Comparison of ENCODE assay signal across 26 cellular contexts in the genomic region with DNA sequence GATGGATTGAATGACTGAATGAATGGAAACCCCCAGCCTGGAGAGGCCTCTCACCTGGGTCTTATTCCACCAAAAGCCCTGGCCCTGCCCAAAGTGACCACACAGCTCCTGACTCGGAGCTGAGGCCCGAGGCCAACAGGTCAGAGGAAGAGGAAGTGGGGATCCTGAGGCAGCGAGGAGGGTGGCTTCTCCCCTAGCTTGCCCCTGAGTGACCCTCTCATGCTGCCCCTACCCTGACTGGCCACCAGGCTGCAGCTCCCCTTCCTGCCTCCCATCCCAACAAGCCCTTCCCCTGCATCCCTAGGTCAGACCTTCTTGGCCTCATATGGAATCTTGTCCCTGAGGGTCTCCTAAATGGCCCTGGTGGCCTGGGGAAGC.
"Had no signal": no experiment of that assay in that cellular context is flagged by ENCODE, and none has a peak within 500 bp of the region (broad histone marks: within the 10 kb centered on the region; RNA-seq: fewer than 3 reads in every experiment).

No MANE protein-coding gene starts in this region.

- H3K9me3 Mint-ChIP-seq: activated CD4-positive, alpha-beta T cell treated with anti-CD3 and anti-CD28 coated beads, Interleukin-2, amount 10 ng/mL, durations not matched to agents 24 days and 14 days; activated naive CD8-positive, alpha-beta T cell treated with anti-CD3 and anti-CD28 coated beads, Interleukin-2, amount 10 ng/mL, durations not matched to agents 7 days and 5 days; activated T-helper 1 cell treated with anti-CD3 and anti-CD28 coated beads, Interleukin-12 subunit alpha, Interleukin-12 subunit beta, Interleukin-2, Interleukin-4 antibody, amounts not matched to agents 30 ng/mL and 10 ng/mL and 1 ng/mL, durations not matched to agents 14 hours and 24 hours and 36 hours had no signal

- H3K36me3 ChIP-seq: ascending aorta, gastroesophageal sphincter, pancreas, suprapubic skin, tibial artery had no signal

- H3K4me3 ChIP-seq: ascending aorta, gastroesophageal sphincter, hepatocyte, pancreas, psoas muscle, smooth muscle cell, suprapubic skin, tibial artery had no signal

- H3K27me3 Mint-ChIP-seq: activated CD4-positive, alpha-beta memory T cell treated with anti-CD3 and anti-CD28 coated beads for 36 hours had no signal

- H2AFZ ChIP-seq: hepatocyte had no signal

- H3K4me1 ChIP-seq: ascending aorta, pancreas, tibial artery had no signal

- ATAC-seq: gastroesophageal sphincter, left cardiac atrium, left ventricle myocardium superior, pancreas, psoas muscle had no signal

- H3K4me2 ChIP-seq: hepatocyte, smooth muscle cell had no signal

- H3K27ac ChIP-seq: ascending aorta, gastroesophageal sphincter, hepatocyte, pancreas, psoas muscle, suprapubic skin, tibial artery had no signal

- H3K79me2 ChIP-seq: hepatocyte had no signal

- H3K36me3 Mint-ChIP-seq: activated naive CD4-positive, alpha-beta T cell treated with anti-CD3 and anti-CD28 coated beads, Interleukin-2, amount 10 ng/mL, durations not matched to agents 7 days and 5 days; activated naive CD8-positive, alpha-beta T cell treated with anti-CD3 and anti-CD28 coated beads, Interleukin-2, amount 10 ng/mL, durations not matched to agents 7 days and 5 days; brain had no signal

- H3K4me3 Mint-ChIP-seq: activated CD4-positive, alpha-beta memory T cell treated with anti-CD3 and anti-CD28 coated beads for 36 hours; activated CD4-positive, alpha-beta T cell treated with anti-CD3 and anti-CD28 coated beads, Interleukin-2, amount 10 ng/mL, durations not matched to agents 24 days and 14 days; activated naive CD4-positive, alpha-beta T cell treated with anti-CD3 and anti-CD28 coated beads, Interleukin-2, amount 10 ng/mL, durations not matched to agents 7 days and 5 days; activated naive CD8-positive, alpha-beta T cell treated with anti-CD3 and anti-CD28 coated beads, Interleukin-2, amount 10 ng/mL, durations not matched to agents 7 days and 5 days; activated T-helper 1 cell treated with anti-CD3 and anti-CD28 coated beads, Interleukin-12 subunit alpha, Interleukin-12 subunit beta, Interleukin-2, Interleukin-4 antibody, amounts not matched to agents 30 ng/mL and 10 ng/mL and 1 ng/mL, durations not matched to agents 14 hours and 24 hours and 36 hours; brain; nephron progenitor cell had no signal

- H3K27ac Mint-ChIP-seq: activated CD4-positive, alpha-beta memory T cell treated with anti-CD3 and anti-CD28 coated beads for 36 hours; activated CD4-positive, alpha-beta T cell treated with anti-CD3 and anti-CD28 coated beads, Interleukin-2, amount 10 ng/mL, durations not matched to agents 24 days and 14 days; activated naive CD4-positive, alpha-beta T cell treated with anti-CD3 and anti-CD28 coated beads, Interleukin-2, amount 10 ng/mL, durations not matched to agents 7 days and 5 days; activated naive CD8-positive, alpha-beta T cell treated with anti-CD3 and anti-CD28 coated beads, Interleukin-2, amount 10 ng/mL, durations not matched to agents 7 days and 5 days; activated T-helper 1 cell treated with anti-CD3 and anti-CD28 coated beads, Interleukin-12 subunit alpha, Interleukin-12 subunit beta, Interleukin-2, Interleukin-4 antibody, amounts not matched to agents 30 ng/mL and 10 ng/mL and 1 ng/mL, durations not matched to agents 14 hours and 24 hours and 36 hours; nephron progenitor cell had no signal

- DNase-seq: activated CD4-positive, alpha-beta memory T cell treated with anti-CD3 and anti-CD28 coated beads for 36 hours; activated CD4-positive, alpha-beta T cell treated with anti-CD3 and anti-CD28 coated beads, Interleukin-2, amount 10 ng/mL, durations not matched to agents 24 days and 14 days; activated CD4-positive, CD25-positive, alpha-beta regulatory T cell treated with anti-CD3 and anti-CD28 coated beads, Interleukin-2, amount 50 U/mL, for 72 hours; activated CD8-positive, alpha-beta memory T cell treated with anti-CD3 and anti-CD28 coated beads, Interleukin-2, amount 50 U/mL, for 4 hours; activated gamma-delta T cell; activated naive CD4-positive, alpha-beta T cell treated with anti-CD3 and anti-CD28 coated beads, Interleukin-2, amount 10 ng/mL, durations not matched to agents 7 days and 5 days; activated T-cell treated with anti-CD3 and anti-CD28 coated beads, Interleukin-2, amount 50 U/mL, for 1 hour; islet precursor cell; left cardiac atrium; left ventricle myocardium superior; nephron progenitor cell; nucleus accumbens; psoas muscle; stimulated activated CD4-positive, alpha-beta T cell treated with anti-CD3 and anti-CD28 coated beads, Interleukin-15, amount 100 ng/mL, for 24 hours; stimulated activated naive CD4-positive, alpha-beta T cell; T-helper 9 cell; tibial artery had no signal

- H3K9me3 ChIP-seq: ascending aorta, pancreas, suprapubic skin had no signal

- H3K4me1 Mint-ChIP-seq: activated CD4-positive, alpha-beta T cell treated with anti-CD3 and anti-CD28 coated beads, Interleukin-2, amount 10 ng/mL, durations not matched to agents 24 days and 14 days; activated naive CD8-positive, alpha-beta T cell treated with anti-CD3 and anti-CD28 coated beads, Interleukin-2, amount 10 ng/mL, durations not matched to agents 7 days and 5 days had no signal

- H3K27me3 ChIP-seq: ascending aorta, gastroesophageal sphincter, hepatocyte, pancreas had no signal
